15 cellular contexts compared by ENCODE assay signal in the genomic region with DNA sequence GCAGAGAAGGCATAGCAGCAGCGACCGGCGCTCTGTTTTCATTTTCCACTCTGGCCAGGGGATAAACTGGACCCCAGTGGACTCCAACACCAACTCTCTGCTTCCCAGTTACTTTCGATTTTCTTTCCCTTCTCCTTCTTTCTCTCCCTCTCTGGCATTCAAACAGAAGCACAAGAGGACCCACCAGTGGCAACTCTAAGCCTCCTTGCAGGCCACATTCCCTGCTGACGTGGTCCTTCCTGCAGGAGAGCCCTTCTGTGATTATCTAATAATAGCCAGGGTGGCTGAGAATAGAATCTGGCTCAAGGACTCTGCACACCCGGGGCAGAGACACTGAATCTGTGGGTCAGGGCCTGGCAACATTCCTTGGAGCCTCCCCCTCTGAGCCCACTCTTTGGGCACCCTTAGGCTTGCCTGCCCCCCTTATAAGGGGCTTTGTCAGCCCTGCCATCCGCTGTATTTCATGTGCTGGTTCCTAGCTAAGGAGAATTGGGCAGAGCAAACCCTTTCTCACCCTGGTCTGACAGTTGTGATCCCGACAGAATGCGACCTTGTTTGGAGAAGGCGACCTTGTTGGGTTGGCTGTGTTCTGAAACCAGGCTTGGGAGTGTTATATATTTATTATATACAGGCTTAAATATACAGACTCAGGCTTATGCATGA. TPM values are rescaled to one million over a fixed set of nuclear protein-coding genes. Genes with fewer than 3 reads are reported as not detected.
DNase-seq lines count a peak whose midpoint lies in the region; ATAC-seq and TF ChIP-seq lines count a peak whose summit lies in the region.
"Had no signal": no experiment of that assay in that cellular context is flagged by ENCODE, and none has a peak within 500 bp of the region (broad histone marks: within the 10 kb centered on the region; RNA-seq: fewer than 3 reads in every experiment).

No MANE protein-coding gene starts in this region.

- WGBS in spleen, 5 donors: 30 to 49% (median 42%) methylated on average over 10 of the region's 10 CpGs

- H3K27ac ChIP-seq in RWPE1 (peak overlapping the region; percentile 16), spleen (no peak overlapping the region)
- H3K27ac ChIP-seq: sigmoid colon had no signal

- no peaks in the 10 kb centered on the region for H3K9me3 ChIP-seq in spleen
- H3K9me3 ChIP-seq: sigmoid colon had no signal

- POLR2A ChIA-PET in RWPE1 (lab: Yijun Ruan, JAX; ENCODE audit: low non-redundant PET): no interaction called here

- H3K9me3 Mint-ChIP-seq in glutamatergic neuron (ENCODE audit: unreplicated experiment) (peaks cover 2% of the 10 kb centered on the region), osteocyte (ENCODE audit: unreplicated experiment) (no peaks in the 10 kb centered on the region)
- H3K9me3 Mint-ChIP-seq: activated CD4-positive, alpha-beta memory T cell treated with anti-CD3 and anti-CD28 coated beads for 36 hours had no signal

- H3K4me3 ChIP-seq in spleen: no peak overlapping the region

- peaks cover 7 to 42% (median 32%) of the 10 kb centered on the region in 6 donors for H3K4me1 ChIP-seq in spleen

- DNase-seq in Daoy (ENCODE audit: low read depth): peak; percentile 54
- DNase-seq in RWPE1 (ENCODE audit: low spot score): no peak
- DNase-seq in glutamatergic neuron: no peak
- no peak for DNase-seq in osteocyte (ENCODE audit: extremely low spot score, unreplicated experiment)
- no peak for DNase-seq in spleen
- DNase-seq in SKM-1 treated with dmso at 0.1 percent for 144 hours (lab: John Stamatoyannopoulos, UW; ENCODE audit: unreplicated experiment): no peak
- no peak for DNase-seq in midbrain (lab: John Stamatoyannopoulos, UW)
- DNase-seq: activated CD4-positive, alpha-beta memory T cell treated with anti-CD3 and anti-CD28 coated beads for 36 hours; HCEC 1CT; NCI-H1092; OCI-M1; sigmoid colon had no signal

- no peak for TF ChIP-seq CTCF in RWPE1 (conservative IDR thresholded peaks at IDR 0.05; ENCODE audit: low read depth)
- TF ChIP-seq CTCF in glutamatergic neuron (IDR thresholded peaks at IDR 0.05; ENCODE audit: partially characterized antibody, unreplicated experiment): no peak
- TF ChIP-seq CTCF in osteocyte (IDR thresholded peaks at IDR 0.05): no peak
- no peak for TF ChIP-seq CTCF in spleen (IDR thresholded peaks at IDR 0.05 in 8 of 11, conservative IDR thresholded peaks at IDR 0.05 in 3 of 11)

- no peak for TF ChIP-seq POLR2A in spleen (IDR thresholded peaks at IDR 0.05)

- intact Hi-C loops in spleen (cut with DNase I; ENCODE audit: low total_unique reads): no loop called here

- CTCF ChIA-PET in RWPE1 (lab: Yijun Ruan, JAX): no interaction called here

- peaks cover 9% of the 10 kb centered on the region for H3K4me1 Mint-ChIP-seq in glutamatergic neuron (ENCODE audit: low read depth, unreplicated experiment)
- peaks cover 16% of the 10 kb centered on the region for H3K4me1 Mint-ChIP-seq in osteocyte (ENCODE audit: unreplicated experiment)

- H3K36me3 Mint-ChIP-seq in glutamatergic neuron (ENCODE audit: unreplicated experiment) (no peaks in the 10 kb centered on the region), osteocyte (ENCODE audit: unreplicated experiment) (no peaks in the 10 kb centered on the region)
- H3K36me3 Mint-ChIP-seq: activated CD4-positive, alpha-beta memory T cell treated with anti-CD3 and anti-CD28 coated beads for 36 hours had no signal

- ATAC-seq in esophagus mucosa: no peak

- no peaks in the 10 kb centered on the region for H3K36me3 ChIP-seq in spleen
- H3K36me3 ChIP-seq: sigmoid colon had no signal

- H3K4me3 Mint-ChIP-seq in glutamatergic neuron (ENCODE audit: unreplicated experiment): peak overlapping the region; percentile 45
- peak overlapping the region; percentile 46 for H3K4me3 Mint-ChIP-seq in osteocyte (ENCODE audit: unreplicated experiment)
- H3K4me3 Mint-ChIP-seq: activated CD4-positive, alpha-beta memory T cell treated with anti-CD3 and anti-CD28 coated beads for 36 hours had no signal

- H3K27me3 Mint-ChIP-seq in glutamatergic neuron (ENCODE audit: unreplicated experiment): peaks cover 37% of the 10 kb centered on the region
- peaks cover 82% of the 10 kb centered on the region for H3K27me3 Mint-ChIP-seq in osteocyte (ENCODE audit: unreplicated experiment)

- peaks cover 7 to 100% (median 82%) of the 10 kb centered on the region in 7 donors for H3K27me3 ChIP-seq in spleen (replicated peaks in 1 of 7)

- no peak overlapping the region for H3K27ac Mint-ChIP-seq in glutamatergic neuron (ENCODE audit: unreplicated experiment)
- no peak overlapping the region for H3K27ac Mint-ChIP-seq in osteocyte (ENCODE audit: unreplicated experiment)
- H3K27ac Mint-ChIP-seq: activated CD4-positive, alpha-beta memory T cell treated with anti-CD3 and anti-CD28 coated beads for 36 hours had no signal

RNA-seq across cellular contexts. Expression of gene HOXC6, which starts 8.2 kb away (rescaled TPM):
- 2.0 and 2.8 TPM in 2 replicates for total RNA-seq in Daoy (2014; rRNA removed; shearing (Covaris generic))
- total RNA-seq in glutamatergic neuron (ENCODE audit: unreplicated experiment) (0.32 TPM), osteocyte (not detected in 2 replicates), esophagus mucosa (1.6 TPM), spleen (under 1 TPM in 4 of 7 donors, not detected in 3; 0.19 to 0.52 (median 0.34) TPM)
- under 1 TPM in 2 of 3 donors, not detected in 1; 0.11 to 0.16 TPM for polyA plus RNA-seq in spleen
- total RNA-seq: activated CD4-positive, alpha-beta memory T cell treated with anti-CD3 and anti-CD28 coated beads for 36 hours; sigmoid colon had no signal
- polyA plus RNA-seq: liver, sigmoid colon had no signal

RNA-seq across cellular contexts. Expression of gene HOXC8, which starts 11.3 kb away (rescaled TPM):
- 1.4 and 1.9 TPM in 2 replicates for total RNA-seq in Daoy (2014; rRNA removed; shearing (Covaris generic))
- total RNA-seq in glutamatergic neuron (ENCODE audit: unreplicated experiment) (not detected), osteocyte (not detected in 2 replicates), esophagus mucosa (0.48 TPM), spleen (not detected)
- polyA plus RNA-seq in spleen: under 1 TPM in 2 of 3 donors, not detected in 1; 0.04 to 0.10 TPM
- total RNA-seq: activated CD4-positive, alpha-beta memory T cell treated with anti-CD3 and anti-CD28 coated beads for 36 hours; liver; sigmoid colon had no signal
- polyA plus RNA-seq: liver had no signal

RNA-seq across cellular contexts. Expression of gene HOXC5, which starts 12.8 kb away (rescaled TPM):
- 0.12 and 1.9 TPM in 2 replicates for total RNA-seq in Daoy (2014; rRNA removed; shearing (Covaris generic))
- total RNA-seq in glutamatergic neuron (ENCODE audit: unreplicated experiment) (not detected), osteocyte (not detected in 2 replicates), esophagus mucosa (0.60 TPM), spleen (not detected)
- under 1 TPM in 1 of 3 donors, not detected in 2; 0.06 TPM for polyA plus RNA-seq in spleen
- total RNA-seq: activated CD4-positive, alpha-beta memory T cell treated with anti-CD3 and anti-CD28 coated beads for 36 hours; endothelial cell of umbilical vein; liver had no signal
- polyA plus RNA-seq: endothelial cell of umbilical vein, liver had no signal

RNA-seq across cellular contexts. Expression of gene HOXC9, which starts 20.1 kb away (rescaled TPM):
- 7.3 and 12.6 TPM in 2 replicates for total RNA-seq in Daoy (2014; rRNA removed; shearing (Covaris generic))
- not detected for total RNA-seq in glutamatergic neuron (ENCODE audit: unreplicated experiment)
- not detected in 2 replicates for total RNA-seq in osteocyte
- 1.2 TPM for total RNA-seq in esophagus mucosa
- total RNA-seq in spleen: not detected
- polyA plus RNA-seq in spleen: under 1 TPM in 1 of 3 donors, not detected in 2; 0.05 TPM
- total RNA-seq: activated CD4-positive, alpha-beta memory T cell treated with anti-CD3 and anti-CD28 coated beads for 36 hours; liver; sigmoid colon had no signal
- polyA plus RNA-seq: liver had no signal

RNA-seq across cellular contexts. Expression of gene HOXC4, which starts 33.6 kb away (rescaled TPM):
- total RNA-seq in Daoy (2014; rRNA removed; shearing (Covaris generic)): 2.4 and 4.7 TPM in 2 replicates
- total RNA-seq in glutamatergic neuron (ENCODE audit: unreplicated experiment) (not detected), osteocyte (not detected in 2 replicates), esophagus mucosa (5.1 TPM), spleen (1 to 10 TPM in 4 of 7 donors, under 1 TPM in 3; 0.68 to 2.1 (median 1.4) TPM)
- polyA plus RNA-seq in spleen: 1 to 10 TPM in 2 of 3 donors, under 1 TPM in 1; 0.49 to 2.6 (median 1.8) TPM
- total RNA-seq: liver had no signal
